ENCODE assay signal across 8 cellular contexts in genomic region chr5:14663734-14664269, GRCh38. TPM values are rescaled to one million over a fixed set of nuclear protein-coding genes. Genes with fewer than 3 reads are reported as not detected.
A peak's percentile ranks its signal among the peaks of the same experiment; 100 is the strongest.
DNase-seq lines count a peak whose midpoint lies in the region; ATAC-seq and TF ChIP-seq lines count a peak whose summit lies in the region.

No MANE protein-coding gene starts in this region.

- no peaks in the 10 kb centered on the region for H3K9me3 ChIP-seq in CD4-positive, alpha-beta T cell (ENCODE audit: control insufficient read depth, low read length)

- no peak for DNase-seq in CD4-positive, alpha-beta T cell
- DNase-seq in erythroblast (lab: John Stamatoyannopoulos, UW) = peak; percentile 62 to 81
- DNase-seq in nephron progenitor cell = peak; percentile 23
- DNase-seq in islet precursor cell = no peak
- no peak for DNase-seq in stimulated activated CD4-positive, alpha-beta T cell treated with anti-CD3 and anti-CD28 coated beads, Interleukin-4, amount 100 ng/mL, for 1 hour

- peak overlapping the region; percentile 77 for H3K27ac ChIP-seq in CD4-positive, alpha-beta T cell (ENCODE audit: low read depth, low read length)

- peaks cover 77% of the 10 kb centered on the region for H3K4me1 Mint-ChIP-seq in CD4-positive, alpha-beta T cell (ENCODE audit: low read depth)
- H3K4me1 Mint-ChIP-seq in nephron progenitor cell = peaks cover 46% of the 10 kb centered on the region

- peak overlapping the region; percentile 86 for H3K4me3 Mint-ChIP-seq in CD4-positive, alpha-beta T cell
- H3K4me3 Mint-ChIP-seq in nephron progenitor cell = peak overlapping the region; percentile 93

- POLR2A ChIA-PET in CD4-positive, alpha-beta T cell (lab: Charles Lee) = interaction anchor here (0.8 to 1.1 kb wide), 2 partner anchors 78 to 329 kb away, joined by 3 read pairs; no protein-coding TSS in a partner anchor

- H3K9me3 Mint-ChIP-seq in CD4-positive, alpha-beta T cell = no peaks in the 10 kb centered on the region
- H3K9me3 Mint-ChIP-seq in nephron progenitor cell = peaks cover 8% of the 10 kb centered on the region

- peak overlapping the region; percentile 87 for H3K27ac Mint-ChIP-seq in CD4-positive, alpha-beta T cell
- peak overlapping the region; percentile 46 for H3K27ac Mint-ChIP-seq in nephron progenitor cell

- ATAC-seq in CD4-positive, alpha-beta T cell (ENCODE audit: poor library complexity) = peak; percentile 1
- peak; percentile 19 for ATAC-seq in GM19351 (IDR thresholded peaks at IDR 0.05; ENCODE audit: unreplicated experiment)
- ATAC-seq in HG03571 (IDR thresholded peaks at IDR 0.05; ENCODE audit: unreplicated experiment) = peak; percentile 27
- ATAC-seq in SK-N-SH treated with all-trans-retinoic acid at 6 μM for 48 hours = peak; percentile 70

- no peak for TF ChIP-seq CTCF in CD4-positive, alpha-beta T cell (IDR thresholded peaks at IDR 0.05)
- no peak for TF ChIP-seq CTCF in nephron progenitor cell (IDR thresholded peaks at IDR 0.05)

- peaks cover 25% of the 10 kb centered on the region for H3K36me3 Mint-ChIP-seq in CD4-positive, alpha-beta T cell (ENCODE audit: low read depth)
- H3K36me3 Mint-ChIP-seq in nephron progenitor cell (ENCODE audit: low read depth) = peaks cover 32% of the 10 kb centered on the region

- no peak for TF ChIP-seq POLR2A in erythroblast (IDR thresholded peaks at IDR 0.05; ENCODE audit: low read length)

- H3K27me3 ChIP-seq in CD4-positive, alpha-beta T cell (ENCODE audit: control insufficient read depth, insufficient read depth, low read length) = no peaks in the 10 kb centered on the region

- intact Hi-C loops in CD4-positive, alpha-beta T cell (cut with DNase I, micrococcal nuclease) = loop anchor here (2.0 to 10.0 kb wide), 4 partner anchors 79 to 519 kb away; partner anchors contain the start of genes OTULINL (in 2 of the 2), ANKH (in 1 of the 2) and TRIO (in 1 of the 2)

- CTCF ChIA-PET in CD4-positive, alpha-beta T cell (lab: Charles Lee) = interaction anchor here (1.4 to 1.6 kb wide), 2 partner anchors 15 to 207 kb away, joined by 4 to 6 read pairs; no protein-coding TSS in a partner anchor

- no peaks in the 10 kb centered on the region for H3K27me3 Mint-ChIP-seq in CD4-positive, alpha-beta T cell
- H3K27me3 Mint-ChIP-seq in nephron progenitor cell (ENCODE audit: low read depth, poor library complexity) = peaks cover 3% of the 10 kb centered on the region

TF ChIP-seq in SK-N-SH treated with all-trans-retinoic acid at 6 μM for 48 hours, 23 proteins besides CTCF, POLR2A, EP300 and RAD21:
- TF ChIP-seq TSHZ2 (CRISPR knock-in tag; IDR thresholded peaks at IDR 0.05) (no peak), PATZ1 (CRISPR knock-in tag; IDR thresholded peaks at IDR 0.05; ENCODE audit: borderline replicate concordance) (no peak), CREB5 (CRISPR knock-in tag; IDR thresholded peaks at IDR 0.05; ENCODE audit: low read depth) (no peak), ZC3H10 (CRISPR knock-in tag; IDR thresholded peaks at IDR 0.05) (no peak), ZNF8 (CRISPR knock-in tag; IDR thresholded peaks at IDR 0.05) (no peak), OSR1 (CRISPR knock-in tag; IDR thresholded peaks at IDR 0.05) (no peak), ZNF565 (CRISPR knock-in tag; conservative IDR thresholded peaks at IDR 0.05; ENCODE audit: low read depth) (no peak), RARB (CRISPR knock-in tag; IDR thresholded peaks at IDR 0.05) (no peak), BACH2 (CRISPR knock-in tag; IDR thresholded peaks at IDR 0.05; ENCODE audit: borderline replicate concordance) (no peak)
TF ChIP-seq in SK-N-SH treated with all-trans-retinoic acid at 6 μM for 48 hours: peak in this region for 0.

RNA-seq across cellular contexts. Expression of gene OTULIN, which starts 0.7 kb away (rescaled TPM):
- 10 to 100 TPM; 69.4 to 77.0 TPM for total RNA-seq in CD4-positive, alpha-beta T cell

Comparison
In these comparisons a context has a peak if more than half of its experiments do, and no peak if none do; other contexts are left out.
1. ATAC-seq: peak in every context shown above with its lines; median percentile 70 in SK-N-SH treated with all-trans-retinoic acid at 6 μM for 48 hours; 27 in HG03571; 19 in GM19351; 1 in CD4-positive, alpha-beta T cell.
2. DNase-seq: peak in erythroblast (2 of 2) and nephron progenitor cell (single experiment); none in CD4-positive, alpha-beta T cell (0 of 10), islet precursor cell (single experiment) and stimulated activated CD4-positive, alpha-beta T cell treated with anti-CD3 and anti-CD28 coated beads, Interleukin-4, amount 100 ng/mL, for 1 hour (single experiment).